ENCODE assay signal across 26 cellular contexts in the genomic region with DNA sequence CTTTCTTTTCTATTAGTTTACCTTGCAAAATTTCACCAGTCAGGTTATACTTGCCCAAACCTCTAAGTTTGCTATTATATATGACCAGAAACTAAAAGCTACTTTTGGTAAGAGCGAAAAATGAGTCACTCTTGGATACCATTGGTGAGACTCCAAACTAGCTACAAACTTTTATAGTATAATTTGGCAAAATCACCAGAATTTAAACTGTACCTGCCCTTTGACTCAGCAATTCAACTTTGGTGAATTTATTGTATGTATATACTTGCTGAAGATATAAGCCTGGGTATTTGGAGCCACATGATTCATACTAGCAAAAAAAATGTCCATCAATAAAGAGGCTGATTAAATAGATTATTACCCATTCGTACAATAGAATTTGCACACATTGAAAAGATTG.
"Had no signal": no experiment of that assay in that cellular context is flagged by ENCODE, and none has a peak within 500 bp of the region (broad histone marks: within the 10 kb centered on the region; RNA-seq: fewer than 3 reads in every experiment).

No MANE protein-coding gene starts in this region.

- H3K4me3 ChIP-seq: stomach, suprapubic skin, testis, thoracic aorta, thyroid gland, tibial artery, tibial nerve, transverse colon, upper lobe of left lung, upper lobe of right lung, uterus, vagina had no signal

- H3K4me1 ChIP-seq: stomach, suprapubic skin, testis, thyroid gland, tibial artery, tibial nerve, transverse colon, upper lobe of left lung, upper lobe of right lung, uterus, vagina had no signal

- H3K36me3 ChIP-seq: stomach, suprapubic skin, thoracic aorta, thyroid gland, tibial artery, tibial nerve, transverse colon, upper lobe of left lung, upper lobe of right lung, uterus, vagina had no signal

- H3K9me3 ChIP-seq: stomach, suprapubic skin, testis, thoracic aorta, thyroid gland, tibial artery, tibial nerve, transverse colon, upper lobe of left lung, upper lobe of right lung, uterus, vagina had no signal

- DNase-seq: stimulated activated CD4-positive, alpha-beta T cell treated with anti-CD3 and anti-CD28 coated beads, Interleukin-2, amount 100 ng/mL, for 48 hours; stimulated activated CD4-positive, alpha-beta T cell treated with anti-CD3 and anti-CD28 coated beads, Interleukin-4, amount 100 ng/mL, for 1 hour; stimulated activated CD4-positive, alpha-beta T cell treated with anti-CD3 and anti-CD28 coated beads, Interleukin-4, amount 100 ng/mL, for 24 hours; stimulated activated CD4-positive, alpha-beta T cell treated with anti-CD3 and anti-CD28 coated beads, Interleukin-4, amount 100 ng/mL, for 4 hours; stimulated activated CD8-positive, alpha-beta memory T cell treated with anti-CD3 and anti-CD28 coated beads, Interleukin-4, amount 100 ng/mL, for 48 hours; stimulated activated naive B cell treated with anti-CD40 and anti-IgM and Interleukin-4, amounts not matched to agents 10 μg/mL and 1 μg/mL and 100 μg/mL, for 72 hours; stimulated activated naive CD4-positive, alpha-beta T cell; stimulated activated naive CD4-positive, alpha-beta T cell treated with Interleukin-2 at 50 U/mL for 16 hours; stimulated activated naive CD8-positive, alpha-beta T cell treated with anti-CD3 and anti-CD28 coated beads, Interleukin-15, amount 100 ng/mL, for 72 hours; stimulated activated naive CD8-positive, alpha-beta T cell treated with anti-CD3 and anti-CD28 coated beads, Interleukin-15, Interleukin-2, amounts not matched to agents 100 U/mL and 50 U/mL, for 24 hours; stomach; substantia nigra; testis; thyroid gland; tibial artery; transverse colon; trophoblast cell; upper lobe of left lung; upper lobe of right lung; uterus had no signal

- ATAC-seq: stimulated activated effector memory CD8-positive, alpha-beta T cell treated with anti-CD3 and anti-CD28 coated beads, Interleukin-12 subunit alpha, Interleukin-12 subunit beta, amount 100 ng/mL, for 72 hours; stimulated activated memory B cell treated with anti-CD40 and anti-IgM and Interleukin-4, amounts not matched to agents 10 μg/mL and 1 μg/mL and 100 μg/mL, for 72 hours; stimulated activated naive B cell treated with anti-CD40 and anti-IgM and Interleukin-4, amounts not matched to agents 10 μg/mL and 1 μg/mL and 100 μg/mL, for 72 hours; stimulated activated naive CD8-positive, alpha-beta T cell treated with anti-CD3 and anti-CD28 coated beads, Interleukin-15, amount 100 ng/mL, for 72 hours; stimulated activated naive CD8-positive, alpha-beta T cell treated with anti-CD3 and anti-CD28 coated beads, Interleukin-15, Interleukin-2, amounts not matched to agents 100 U/mL and 50 U/mL, for 24 hours; upper lobe of right lung had no signal

- H3K27me3 ChIP-seq: stomach, suprapubic skin, testis, thyroid gland, tibial artery, tibial nerve, transverse colon, upper lobe of left lung, upper lobe of right lung, uterus, vagina had no signal

- H3K27ac ChIP-seq: stomach, suprapubic skin, testis, thoracic aorta, thyroid gland, tibial artery, tibial nerve, transverse colon, upper lobe of left lung, upper lobe of right lung, uterus, vagina had no signal
